ENCODE assay signal across 8 cellular contexts in the genomic region with DNA sequence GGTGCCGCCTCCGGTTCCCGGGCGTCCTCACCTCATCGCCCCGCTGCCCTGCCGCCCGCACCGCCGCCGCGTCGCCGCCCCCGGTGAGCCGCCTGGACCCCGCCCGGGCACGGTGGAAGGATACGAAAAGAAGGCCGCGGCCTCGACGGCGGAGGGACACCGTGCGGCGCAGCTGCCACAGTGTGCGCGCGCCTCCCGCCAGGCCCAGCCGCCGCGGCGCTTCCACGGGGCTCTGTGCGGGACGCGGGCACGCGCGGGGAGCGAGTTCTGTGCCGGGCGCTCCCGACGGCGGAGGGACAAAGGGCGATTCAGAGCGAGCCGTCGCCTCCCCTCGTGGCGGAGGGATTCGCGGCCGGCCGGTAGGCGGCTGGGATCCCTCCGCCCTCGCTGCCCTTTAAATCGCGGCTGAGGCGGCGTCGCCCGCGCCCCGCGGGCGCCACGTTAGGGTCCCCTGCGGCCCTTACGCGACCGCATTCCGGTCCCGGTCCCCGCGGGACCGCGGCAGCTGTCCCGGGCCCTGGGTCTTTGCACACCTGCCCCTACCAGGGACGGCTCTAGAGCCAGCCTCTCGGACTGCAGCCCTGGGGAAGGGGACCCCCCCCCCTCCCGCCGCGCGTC.
DNase-seq lines count a peak whose midpoint lies in the region; ATAC-seq and TF ChIP-seq lines count a peak whose summit lies in the region.

No MANE protein-coding gene starts in this region.

- ATAC-seq in HG02973 (IDR thresholded peaks at IDR 0.05; ENCODE audit: unreplicated experiment) (peak; percentile 48), HG03469 (IDR thresholded peaks at IDR 0.05; ENCODE audit: unreplicated experiment) (no peak)

- H3K4me3 ChIP-seq in cardiac fibroblast (replicated peaks in 1 of 2; ENCODE audit: low read depth in 2 of 2, low read length in 2 of 2) = peak overlapping the region; percentile 66 to 77

- DNase-seq in NCI-H2171 (lab: John Stamatoyannopoulos, UW) (peak; percentile 96), cardiac fibroblast (ENCODE audit: low read depth in 2 of 2) (peak; percentile 94 to 99), iris pigment epithelial cell (ENCODE audit: low read depth) (peak; percentile 98), smooth muscle cell of the brain vasculature (ENCODE audit: low read depth, low spot score) (peak; percentile 87)
- peak; percentile 70 to 80 (median 72) for DNase-seq in activated CD4-positive, CD25-positive, alpha-beta regulatory T cell (lab: John Stamatoyannopoulos, UW)

- TF ChIP-seq CTCF in cardiac fibroblast (IDR thresholded peaks at IDR 0.05; ENCODE audit: low read depth, low read length) = no peak

- peak; percentile 98 for TF ChIP-seq POLR2A in GM15510 (IDR thresholded peaks at IDR 0.05; ENCODE audit: borderline replicate concordance, extremely low read depth, insufficient read length)
